In the genomic region with DNA sequence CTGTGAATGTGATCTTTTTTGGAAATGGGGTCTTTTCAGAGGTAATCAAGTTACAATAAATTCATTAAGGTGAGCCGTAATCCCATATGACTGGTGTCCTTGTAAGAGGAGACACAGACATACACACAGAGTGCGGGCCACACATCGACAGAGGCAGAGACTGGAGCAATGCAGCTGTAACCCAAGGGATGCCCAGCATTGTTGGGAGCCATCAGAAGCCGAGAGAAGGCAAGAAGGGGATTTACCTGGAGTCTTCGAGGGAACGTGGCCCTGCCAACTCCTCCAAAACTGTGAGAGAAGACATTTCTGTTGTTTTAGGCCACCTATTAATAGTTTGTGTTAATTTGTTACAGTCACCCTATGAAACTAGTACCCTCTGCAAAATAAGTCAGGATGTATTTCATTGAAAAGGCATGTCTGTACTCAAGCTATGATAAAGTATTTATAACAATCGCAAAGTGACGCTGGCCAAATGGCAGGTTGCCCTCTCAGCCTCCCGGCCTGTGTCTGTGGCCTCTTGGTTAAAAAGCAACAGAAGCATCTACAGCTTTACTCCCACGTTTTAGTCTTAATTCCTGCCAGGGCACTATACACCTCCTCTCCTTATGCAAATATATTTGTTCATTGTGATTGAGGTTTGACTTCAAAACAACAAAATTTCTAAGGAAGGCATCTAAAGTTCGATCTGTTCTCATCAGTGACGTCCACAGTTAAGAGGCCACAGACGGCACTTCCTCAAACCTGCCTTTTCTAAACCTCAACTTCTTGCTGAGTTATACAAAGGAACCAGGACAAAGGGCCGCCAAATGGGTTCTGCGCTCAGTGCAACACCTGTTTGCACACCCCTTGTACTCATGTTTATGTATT, we compare ENCODE assay signal across 8 cellular contexts. TPM values are rescaled to one million over a fixed set of nuclear protein-coding genes. Genes with fewer than 3 reads are reported as not detected.
DNase-seq lines count a peak whose midpoint lies in the region; ATAC-seq and TF ChIP-seq lines count a peak whose summit lies in the region.

No MANE protein-coding gene starts in this region.

- H3K9me3 Mint-ChIP-seq in activated CD4-positive, alpha-beta T cell treated with anti-CD3 and anti-CD28 coated beads, Interleukin-2, amount 10 ng/mL, durations not matched to agents 24 days and 14 days: no peaks in the 10 kb centered on the region
- H3K9me3 Mint-ChIP-seq in activated T-helper 1 cell treated with anti-CD3 and anti-CD28 coated beads, Interleukin-12 subunit alpha, Interleukin-12 subunit beta, Interleukin-2, Interleukin-4 antibody, amounts not matched to agents 30 ng/mL and 10 ng/mL and 1 ng/mL, durations not matched to agents 14 hours and 24 hours and 36 hours: peaks cover 4% of the 10 kb centered on the region

- H3K36me3 ChIP-seq in right atrium auricular region (peaks cover 5% of the 10 kb centered on the region), thymus (ENCODE audit: control insufficient read depth, insufficient read depth) (peaks cover 3% of the 10 kb centered on the region)

- H3K4me3 ChIP-seq in right atrium auricular region (no peak overlapping the region), thymus (ENCODE audit: low read length) (peak overlapping the region; percentile 43)

- H3K27me3 ChIP-seq in right atrium auricular region: no peaks in the 10 kb centered on the region
- H3K27me3 ChIP-seq in thymus (ENCODE audit: control insufficient read depth, insufficient read depth): no peaks in the 10 kb centered on the region

- WGBS in thymus: 59% methylated on average over 15 of the region's 15 CpGs

- H3K27ac Mint-ChIP-seq in activated CD4-positive, alpha-beta T cell treated with anti-CD3 and anti-CD28 coated beads, Interleukin-2, amount 10 ng/mL, durations not matched to agents 24 days and 14 days: peak overlapping the region; percentile 55
- H3K27ac Mint-ChIP-seq in activated T-helper 1 cell treated with anti-CD3 and anti-CD28 coated beads, Interleukin-12 subunit alpha, Interleukin-12 subunit beta, Interleukin-2, Interleukin-4 antibody, amounts not matched to agents 30 ng/mL and 10 ng/mL and 1 ng/mL, durations not matched to agents 14 hours and 24 hours and 36 hours: peak overlapping the region; percentile 65

- H3K27ac ChIP-seq in right atrium auricular region (peak overlapping the region; percentile 93 to 96), thymus (ENCODE audit: low read depth) (peak overlapping the region; percentile 96)

- H3K36me3 Mint-ChIP-seq in activated CD4-positive, alpha-beta T cell treated with anti-CD3 and anti-CD28 coated beads, Interleukin-2, amount 10 ng/mL, durations not matched to agents 24 days and 14 days (ENCODE audit: low read depth): peaks cover 25% of the 10 kb centered on the region
- peaks cover 18% of the 10 kb centered on the region for H3K36me3 Mint-ChIP-seq in activated T-helper 1 cell treated with anti-CD3 and anti-CD28 coated beads, Interleukin-12 subunit alpha, Interleukin-12 subunit beta, Interleukin-2, Interleukin-4 antibody, amounts not matched to agents 30 ng/mL and 10 ng/mL and 1 ng/mL, durations not matched to agents 14 hours and 24 hours and 36 hours (ENCODE audit: low read depth)

- no peak for TF ChIP-seq CTCF in right atrium auricular region (IDR thresholded peaks at IDR 0.05)

- H3K27me3 Mint-ChIP-seq in activated CD4-positive, alpha-beta T cell treated with anti-CD3 and anti-CD28 coated beads, Interleukin-2, amount 10 ng/mL, durations not matched to agents 24 days and 14 days: no peaks in the 10 kb centered on the region
- no peaks in the 10 kb centered on the region for H3K27me3 Mint-ChIP-seq in activated T-helper 1 cell treated with anti-CD3 and anti-CD28 coated beads, Interleukin-12 subunit alpha, Interleukin-12 subunit beta, Interleukin-2, Interleukin-4 antibody, amounts not matched to agents 30 ng/mL and 10 ng/mL and 1 ng/mL, durations not matched to agents 14 hours and 24 hours and 36 hours (ENCODE audit: insufficient read depth)

- no peaks in the 10 kb centered on the region for H3K9me3 ChIP-seq in right atrium auricular region
- no peaks in the 10 kb centered on the region for H3K9me3 ChIP-seq in thymus (ENCODE audit: control insufficient read depth)

- peak overlapping the region; percentile 55 for H3K4me3 Mint-ChIP-seq in activated CD4-positive, alpha-beta T cell treated with anti-CD3 and anti-CD28 coated beads, Interleukin-2, amount 10 ng/mL, durations not matched to agents 24 days and 14 days
- peak overlapping the region; percentile 31 for H3K4me3 Mint-ChIP-seq in activated T-helper 1 cell treated with anti-CD3 and anti-CD28 coated beads, Interleukin-12 subunit alpha, Interleukin-12 subunit beta, Interleukin-2, Interleukin-4 antibody, amounts not matched to agents 30 ng/mL and 10 ng/mL and 1 ng/mL, durations not matched to agents 14 hours and 24 hours and 36 hours

- intact Hi-C loops in activated CD4-positive, alpha-beta T cell treated with anti-CD3 and anti-CD28 coated beads, Interleukin-2, amount 10 ng/mL, durations not matched to agents 24 days and 14 days (cut with micrococcal nuclease): no loop called here
- intact Hi-C loops in activated T-helper 1 cell treated with anti-CD3 and anti-CD28 coated beads, Interleukin-12 subunit alpha, Interleukin-12 subunit beta, Interleukin-2, Interleukin-4 antibody, amounts not matched to agents 30 ng/mL and 10 ng/mL and 1 ng/mL, durations not matched to agents 14 hours and 24 hours and 36 hours (cut with micrococcal nuclease): loop anchor here (1.0 to 2.0 kb wide), 2 partner anchors 36 to 49 kb away; no protein-coding TSS in a partner anchor

- H3K4me1 ChIP-seq in right atrium auricular region (peaks cover 0 to 97% of the 10 kb centered on the region in 2 donors), thymus (ENCODE audit: control insufficient read depth, insufficient read depth, low read length) (peaks cover 39% of the 10 kb centered on the region)

- H3K4me1 Mint-ChIP-seq in activated CD4-positive, alpha-beta T cell treated with anti-CD3 and anti-CD28 coated beads, Interleukin-2, amount 10 ng/mL, durations not matched to agents 24 days and 14 days: peaks cover 51% of the 10 kb centered on the region
- H3K4me1 Mint-ChIP-seq in activated T-helper 1 cell treated with anti-CD3 and anti-CD28 coated beads, Interleukin-12 subunit alpha, Interleukin-12 subunit beta, Interleukin-2, Interleukin-4 antibody, amounts not matched to agents 30 ng/mL and 10 ng/mL and 1 ng/mL, durations not matched to agents 14 hours and 24 hours and 36 hours (ENCODE audit: low read depth): peaks cover 65% of the 10 kb centered on the region

- peak; percentile 81 for ATAC-seq in HG03442 (IDR thresholded peaks at IDR 0.05; ENCODE audit: unreplicated experiment)

- DNase-seq in activated CD4-positive, alpha-beta T cell treated with anti-CD3 and anti-CD28 coated beads, Interleukin-2, amount 10 ng/mL, durations not matched to agents 24 days and 14 days: peak; percentile 72
- no peak for DNase-seq in activated CD4-positive, alpha-beta T cell treated with anti-CD3 and anti-CD28 coated beads for 48 hours
- DNase-seq in activated T-helper 1 cell treated with anti-CD3 and anti-CD28 coated beads, Interleukin-12 subunit alpha, Interleukin-12 subunit beta, Interleukin-2, Interleukin-4 antibody, amounts not matched to agents 30 ng/mL and 10 ng/mL and 1 ng/mL, durations not matched to agents 14 hours and 24 hours and 36 hours (ENCODE audit: low spot score): no peak
- peak; percentile 80 for DNase-seq in right atrium auricular region (ENCODE audit: low spot score)
- DNase-seq in DMS53 treated with DMSO at 0.1 percent for 48 hours (lab: John Stamatoyannopoulos, UW; ENCODE audit: unreplicated experiment): no peak
- no peak for DNase-seq in OCI-M1 (lab: John Stamatoyannopoulos, UW)

RNA-seq across cellular contexts. Expression of a gene that starts 46.8 kb away (rescaled TPM):
- total RNA-seq in activated CD4-positive, alpha-beta T cell treated with anti-CD3 and anti-CD28 coated beads, Interleukin-2, amount 10 ng/mL, durations not matched to agents 24 days and 14 days: 23.9 and 26.1 TPM in 2 replicates
- total RNA-seq in activated T-helper 1 cell treated with anti-CD3 and anti-CD28 coated beads, Interleukin-12 subunit alpha, Interleukin-12 subunit beta, Interleukin-2, Interleukin-4 antibody, amounts not matched to agents 30 ng/mL and 10 ng/mL and 1 ng/mL, durations not matched to agents 14 hours and 24 hours and 36 hours: 28.3 and 29.2 TPM in 2 replicates
- 100 to 1,000 TPM in 1 of 2 donors, 10 to 100 TPM in 1; 87.0 to 131 TPM for total RNA-seq in right atrium auricular region
- 5.8 TPM for polyA plus RNA-seq in thymus

Comparison
In these comparisons a context has a peak if more than half of its experiments do, and no peak if none do; other contexts are left out.
1. DNase-seq: peak in activated CD4-positive, alpha-beta T cell treated with anti-CD3 and anti-CD28 coated beads, Interleukin-2, amount 10 ng/mL, durations not matched to agents 24 days and 14 days (single experiment) and right atrium auricular region (single experiment); none in activated CD4-positive, alpha-beta T cell treated with anti-CD3 and anti-CD28 coated beads for 48 hours (single experiment), activated T-helper 1 cell treated with anti-CD3 and anti-CD28 coated beads, Interleukin-12 subunit alpha, Interleukin-12 subunit beta, Interleukin-2, Interleukin-4 antibody, amounts not matched to agents 30 ng/mL and 10 ng/mL and 1 ng/mL, durations not matched to agents 14 hours and 24 hours and 36 hours (single experiment), DMS53 treated with DMSO at 0.1 percent for 48 hours (single experiment) and OCI-M1 (single experiment).